18 cellular contexts compared by ENCODE assay signal in the genomic region with DNA sequence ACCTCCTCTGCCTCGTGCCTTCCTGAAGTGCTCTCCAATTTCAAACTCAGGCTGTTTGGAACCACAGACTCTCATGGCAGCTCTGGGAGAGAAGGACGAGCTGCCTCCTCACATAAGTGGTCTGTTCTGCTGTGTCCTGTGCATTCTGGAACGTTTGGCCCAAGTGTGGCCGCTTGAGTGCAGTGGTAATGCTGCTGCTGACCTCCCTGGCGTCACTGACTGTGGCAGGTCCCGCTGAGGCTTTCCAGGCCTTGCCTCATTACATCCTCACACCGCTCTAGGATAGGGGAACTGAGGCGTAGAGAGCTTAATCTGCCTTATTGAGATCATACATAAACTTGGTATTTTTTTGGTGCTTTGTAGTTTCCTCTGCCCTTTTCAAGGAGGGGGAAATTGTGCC.
"Had no signal": no experiment of that assay in that cellular context is flagged by ENCODE, and none has a peak within 500 bp of the region (broad histone marks: within the 10 kb centered on the region; RNA-seq: fewer than 3 reads in every experiment).

No MANE protein-coding gene starts in this region.

- H3K4me3 ChIP-seq: pancreas, upper lobe of left lung had no signal

- H3K27me3 Mint-ChIP-seq: activated B cell treated with CpG ODN at 0.5 μM for 24 hours; activated naive CD8-positive, alpha-beta T cell treated with anti-CD3 and anti-CD28 coated beads for 36 hours; brain; dendritic cell treated with granulocyte-macrophage colony-stimulating factor and Interleukin-4, amounts not matched to agents 40 ng/mL and 50 ng/mL, for 4 days; effector memory CD8-positive, alpha-beta T cell; naive thymus-derived CD4-positive, alpha-beta T cell; T-helper 17 cell had no signal

- H3K9me3 Mint-ChIP-seq: activated B cell treated with CpG ODN at 0.5 μM for 24 hours; activated naive CD8-positive, alpha-beta T cell treated with anti-CD3 and anti-CD28 coated beads for 36 hours; activated T-helper 1 cell treated with anti-CD3 and anti-CD28 coated beads, Interleukin-12 subunit alpha, Interleukin-12 subunit beta, Interleukin-2, Interleukin-4 antibody, amounts not matched to agents 30 ng/mL and 10 ng/mL and 1 ng/mL, durations not matched to agents 14 hours and 24 hours and 36 hours; brain; dendritic cell treated with granulocyte-macrophage colony-stimulating factor and Interleukin-4, amounts not matched to agents 40 ng/mL and 50 ng/mL, for 4 days; effector memory CD8-positive, alpha-beta T cell; naive thymus-derived CD4-positive, alpha-beta T cell had no signal

- H3K9me3 ChIP-seq: pancreas, upper lobe of left lung had no signal

- H3K4me1 Mint-ChIP-seq: activated B cell treated with CpG ODN at 0.5 μM for 24 hours; activated naive CD8-positive, alpha-beta T cell treated with anti-CD3 and anti-CD28 coated beads for 36 hours had no signal

- H3K27me3 ChIP-seq: pancreas, upper lobe of left lung had no signal

- ATAC-seq: activated CD8-positive, alpha-beta T cell treated with anti-CD3 and anti-CD28 coated beads, Interleukin-2, amount 10 ng/mL, durations not matched to agents 7 days and 5 days; effector memory CD8-positive, alpha-beta T cell; naive thymus-derived CD4-positive, alpha-beta T cell; pancreas; T-helper 17 cell had no signal

- H3K4me3 Mint-ChIP-seq: activated B cell treated with CpG ODN at 0.5 μM for 24 hours; activated CD8-positive, alpha-beta T cell treated with anti-CD3 and anti-CD28 coated beads, Interleukin-2, amount 10 ng/mL, durations not matched to agents 7 days and 5 days; activated naive CD8-positive, alpha-beta T cell treated with anti-CD3 and anti-CD28 coated beads for 36 hours; activated T-helper 1 cell treated with anti-CD3 and anti-CD28 coated beads, Interleukin-12 subunit alpha, Interleukin-12 subunit beta, Interleukin-2, Interleukin-4 antibody, amounts not matched to agents 30 ng/mL and 10 ng/mL and 1 ng/mL, durations not matched to agents 14 hours and 24 hours and 36 hours; brain; dendritic cell treated with granulocyte-macrophage colony-stimulating factor and Interleukin-4, amounts not matched to agents 40 ng/mL and 50 ng/mL, for 4 days; effector memory CD8-positive, alpha-beta T cell; naive thymus-derived CD4-positive, alpha-beta T cell; T-helper 17 cell had no signal

- H3K36me3 ChIP-seq: pancreas, upper lobe of left lung had no signal

- H3K27ac ChIP-seq: pancreas, upper lobe of left lung had no signal

- DNase-seq: activated B cell treated with CpG ODN at 0.5 μM for 24 hours; activated CD4-positive, alpha-beta T cell treated with anti-CD3 and anti-CD28 coated beads for 48 hours; activated CD8-positive, alpha-beta T cell treated with anti-CD3 and anti-CD28 coated beads, Interleukin-2, amount 10 ng/mL, durations not matched to agents 7 days and 5 days; activated naive CD8-positive, alpha-beta T cell treated with anti-CD3 and anti-CD28 coated beads for 36 hours; amygdala; cerebellar nuclear complex; effector memory CD8-positive, alpha-beta T cell; foreskin melanocyte; head of caudate nucleus; naive thymus-derived CD4-positive, alpha-beta T cell; pancreas; stimulated activated CD4-positive, alpha-beta T cell treated with anti-CD3 and anti-CD28 coated beads, Interleukin-4, amount 100 ng/mL, for 1 hour; stimulated activated naive CD4-positive, alpha-beta T cell; T-helper 17 cell; upper lobe of left lung had no signal

- H3K4me1 ChIP-seq: pancreas had no signal
